In the genomic region with DNA sequence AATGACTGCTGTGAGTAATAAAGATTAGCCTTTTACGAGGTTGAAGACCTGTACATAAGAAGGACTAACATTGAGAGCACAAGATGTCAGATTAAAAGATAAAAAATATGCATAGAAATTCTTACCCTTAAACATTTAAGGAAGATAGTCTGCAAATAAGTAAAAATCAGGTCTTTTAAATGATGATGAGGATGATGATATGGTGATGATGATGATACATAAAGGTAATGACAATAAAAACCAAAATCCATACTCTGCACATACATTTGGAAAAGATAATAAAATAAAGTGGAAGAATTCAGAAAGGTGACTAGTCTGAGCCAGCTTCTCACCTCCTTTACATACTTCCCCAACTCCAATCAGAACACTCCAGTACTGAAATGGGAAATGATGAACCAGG, we compare ENCODE assay signal across 9 cellular contexts.
"Had no signal": no experiment of that assay in that cellular context is flagged by ENCODE, and none has a peak within 500 bp of the region (broad histone marks: within the 10 kb centered on the region; RNA-seq: fewer than 3 reads in every experiment).

No MANE protein-coding gene starts in this region.

- H3K27ac ChIP-seq: HL-60, KMS-11 had no signal

- DNase-seq: IMR-90, Kasumi-1, KBM-7, KG1 had no signal

- H3K9me3 Mint-ChIP-seq: IgD-negative memory B cell had no signal

- H3K36me3 Mint-ChIP-seq: IgD-negative memory B cell had no signal

- H3K27ac Mint-ChIP-seq: IgD-negative memory B cell had no signal

- H3K4me3 Mint-ChIP-seq: IgD-negative memory B cell had no signal

- H3K9ac ChIP-seq: KMS-11 had no signal

- ATAC-seq: K562 had no signal

- FAIRE-seq: HTR-8/SVneo, K562 had no signal

- H3K4me3 ChIP-seq: K562 had no signal

- H3K4me1 Mint-ChIP-seq: IgD-negative memory B cell had no signal

- H3K4me2 ChIP-seq: KMS-11 had no signal
